17 cellular contexts compared by ENCODE assay signal in the genomic region with DNA sequence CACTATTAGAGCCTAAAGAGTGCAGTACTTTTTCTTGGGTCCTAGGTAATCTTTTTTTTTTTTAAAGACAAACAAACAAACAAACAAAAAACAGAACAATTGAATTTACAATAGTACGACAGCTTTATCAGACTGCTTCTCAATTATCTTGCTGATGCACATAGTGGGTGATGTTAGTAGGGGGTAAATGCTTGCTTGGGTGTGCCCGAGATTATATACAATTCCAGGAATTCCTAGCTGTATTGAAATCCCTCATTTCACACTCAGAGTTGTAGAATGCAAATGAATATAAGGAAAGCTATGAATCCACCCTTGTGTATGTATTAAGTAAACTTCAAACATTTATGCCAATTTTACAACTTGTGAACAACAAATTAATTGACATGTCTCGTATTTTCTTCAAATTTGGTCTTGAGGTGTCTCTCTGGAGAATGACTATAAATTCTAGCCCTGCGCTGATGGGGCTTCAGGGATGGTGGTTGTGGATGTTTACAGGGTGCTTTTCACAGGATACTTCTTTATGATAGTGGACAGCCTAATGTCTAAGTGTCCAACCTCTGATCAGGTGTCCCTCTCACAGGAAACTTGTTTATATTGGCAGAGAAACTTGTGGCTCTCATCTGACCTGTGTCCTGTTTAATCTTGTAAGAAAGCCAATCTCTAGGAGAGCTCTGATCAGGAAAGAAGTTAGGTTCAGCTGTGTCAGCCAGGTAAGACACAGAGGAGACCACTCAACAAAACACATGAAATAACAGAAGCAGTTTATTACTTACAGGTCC.
A peak's percentile ranks its signal among the peaks of the same experiment; 100 is the strongest.
DNase-seq lines count a peak whose midpoint lies in the region; ATAC-seq, FAIRE-seq and TF ChIP-seq lines count a peak whose summit lies in the region.
"Had no signal": no experiment of that assay in that cellular context is flagged by ENCODE, and none has a peak within 500 bp of the region (broad histone marks: within the 10 kb centered on the region; RNA-seq: fewer than 3 reads in every experiment).

No MANE protein-coding gene starts in this region.

- H3K4me3 ChIP-seq in DND-41 (ENCODE audit: low read depth in 1 of 2, low read length in 2 of 2) (0 out of 4 replicates have a peak overlapping the region, but pooled peaks of 1 of the 2 experiments have one; percentile 37), Karpas-422 (ENCODE audit: low read length) (no peak overlapping the region), H1 (ENCODE audit: extremely low read depth in 1 of 4, insufficient read depth in 2 of 4, low read depth in 3 of 4, low read length in 4 of 4) (no peak overlapping the region; a peak in 1 of 8 replicates)
- H3K4me3 ChIP-seq: HAP-1, Peyer's patch had no signal

- no peak overlapping the region for H2AK5ac ChIP-seq in H1 (ENCODE audit: low read depth, low read length)

- H3K9me3 ChIP-seq in DND-41 (ENCODE audit: insufficient read depth, low read length, severe bottlenecking) = no peaks in the 10 kb centered on the region
- no peaks in the 10 kb centered on the region for H3K9me3 ChIP-seq in Karpas-422 (ENCODE audit: low read length)
- no peaks in the 10 kb centered on the region for H3K9me3 ChIP-seq in H1 (ENCODE audit: insufficient read depth in 2 of 2, low read depth in 1 of 2, low read length in 1 of 2)
- H3K9me3 ChIP-seq: BE2C, HAP-1, Peyer's patch, SK-N-SH had no signal

- H3K4me2 ChIP-seq in DND-41 (ENCODE audit: insufficient read depth, low read length) (peak overlapping the region; percentile 59), Karpas-422 (ENCODE audit: low read depth, low read length, poor library complexity, severe bottlenecking) (peak overlapping the region; percentile 9), H1 (ENCODE audit: insufficient read depth in 1 of 2, low read depth in 2 of 2, low read length in 2 of 2) (no peak overlapping the region; a peak in 1 of 4 replicates)
- H3K4me2 ChIP-seq: SK-N-SH had no signal

- H3K36me3 ChIP-seq in DND-41 (ENCODE audit: insufficient read depth, low read length) (peaks cover 7% of the 10 kb centered on the region; the same call in 1 of the 2 replicates), Karpas-422 (ENCODE audit: insufficient read depth, low read length) (no peaks in the 10 kb centered on the region), H1 (ENCODE audit: control insufficient read depth in 2 of 4, insufficient read depth in 4 of 4, low read length in 3 of 4) (no peaks in the 10 kb centered on the region)
- H3K36me3 ChIP-seq: BE2C, HAP-1, Peyer's patch had no signal

- no peak overlapping the region for H3K4ac ChIP-seq in H1 (replicated peaks; ENCODE audit: insufficient read length, low read depth, low read length)

- H2AFZ ChIP-seq in DND-41 (ENCODE audit: low read depth, low read length) (peak overlapping the region; percentile 12; the same call in 1 of the 2 replicates), Karpas-422 (ENCODE audit: low read length) (no peak overlapping the region; the same call in 1 of the 2 replicates), H1 (ENCODE audit: low read length) (no peak overlapping the region)

- POLR2A ChIA-PET in H1 (lab: Charles Lee; ENCODE audit: partially characterized antibody) = interaction anchor here (1.5 to 3.9 kb wide), 2 partner anchors 51 to 62 kb away, joined by 3 to 16 read pairs; partner anchors contain the start of gene SLC39A10

- H3K36me3 Mint-ChIP-seq in stimulated activated memory B cell treated with anti-CD40 and anti-IgM and Interleukin-4, amounts not matched to agents 10 μg/mL and 1 μg/mL and 100 μg/mL, for 72 hours = no peaks in the 10 kb centered on the region

- TF ChIP-seq CTCF in DND-41 (IDR thresholded peaks at IDR 0.05; ENCODE audit: borderline replicate concordance, extremely low read depth, low read length, poor library complexity, severe bottlenecking) (no peak), H1 (IDR thresholded peaks at IDR 0.05; ENCODE audit: control extremely low read depth in 1 of 3, insufficient read depth in 1 of 3, low read depth in 1 of 3, low read length in 3 of 3) (no peak)

- ATAC-seq in DND-41 (ENCODE audit: insufficient read depth, low read depth) (no peak), HG02642 (IDR thresholded peaks at IDR 0.05; ENCODE audit: poor library complexity, unreplicated experiment) (no peak)
- no peak for ATAC-seq in stimulated activated memory B cell treated with anti-CD40 and anti-IgM and Interleukin-4, amounts not matched to agents 10 μg/mL and 1 μg/mL and 100 μg/mL, for 72 hours

- peaks cover 3% of the 10 kb centered on the region; the same call in 1 of the 2 replicates for H3K79me1 ChIP-seq in H1 (ENCODE audit: low read depth, low read length)

- no peak overlapping the region for H3K23ac ChIP-seq in H1 (ENCODE audit: insufficient read length)

- H2BK20ac ChIP-seq in H1 (ENCODE audit: low read length) = no peak overlapping the region

- H3K4me1 Mint-ChIP-seq in stimulated activated memory B cell treated with anti-CD40 and anti-IgM and Interleukin-4, amounts not matched to agents 10 μg/mL and 1 μg/mL and 100 μg/mL, for 72 hours = peaks cover 25% of the 10 kb centered on the region

- no peak for FAIRE-seq in H1 (lab: Jason Lieb, UNC)

- H3K9me2 ChIP-seq in Karpas-422 (replicated peaks; ENCODE audit: insufficient read depth, low read length) = no peaks in the 10 kb centered on the region
- H3K9me2 ChIP-seq: SK-N-SH had no signal

- CTCF ChIA-PET in H1 (lab: Charles Lee; ENCODE audit: partially characterized antibody) = interaction anchor here (0.7 to 2.8 kb wide), 5 partner anchors 8 to 182 kb away, joined by 3 to 9 read pairs (median 3); no protein-coding TSS in a partner anchor

- no peak for TF ChIP-seq RAD21 in H1 (IDR thresholded peaks at IDR 0.05 in 1 of 2, conservative IDR thresholded peaks at IDR 0.05 in 1 of 2; ENCODE audit: low read depth in 2 of 2, low read length in 2 of 2)

- peaks cover 3% of the 10 kb centered on the region for H3K9me3 Mint-ChIP-seq in stimulated activated memory B cell treated with anti-CD40 and anti-IgM and Interleukin-4, amounts not matched to agents 10 μg/mL and 1 μg/mL and 100 μg/mL, for 72 hours

- H3K27ac ChIP-seq in DND-41 (ENCODE audit: low read length) = peak overlapping the region; percentile 89
- H3K27ac ChIP-seq in Karpas-422 (ENCODE audit: low read length) = no peak overlapping the region
- no peak overlapping the region for H3K27ac ChIP-seq in H1 (ENCODE audit: low read depth, low read length)
- H3K27ac ChIP-seq: Peyer's patch had no signal

- H3K27me3 ChIP-seq in DND-41 (ENCODE audit: insufficient read depth, low read length, poor library complexity) = no peaks in the 10 kb centered on the region
- no peaks in the 10 kb centered on the region for H3K27me3 ChIP-seq in Karpas-422 (ENCODE audit: low read length)
- H3K27me3 ChIP-seq in H1 (replicated peaks in 1 of 4; ENCODE audit: control insufficient read depth in 3 of 4, extremely low read depth in 1 of 4, insufficient read depth in 3 of 4, low read length in 3 of 4) = no peaks in the 10 kb centered on the region
- H3K27me3 ChIP-seq: BE2C, Peyer's patch had no signal

- H3K56ac ChIP-seq in H1 (replicated peaks; ENCODE audit: insufficient read length, low read depth, low read length) = no peak overlapping the region

- peaks cover 55% of the 10 kb centered on the region for H3K4me1 ChIP-seq in DND-41 (ENCODE audit: insufficient read depth, low read length)
- H3K4me1 ChIP-seq in Karpas-422 (ENCODE audit: low read length) = peaks cover 32% of the 10 kb centered on the region
- peaks cover 0 to 15% (median 5%) of the 10 kb centered on the region in 4 experiments; a peak in 4 of 7 replicates for H3K4me1 ChIP-seq in H1 (replicated peaks in 1 of 4; ENCODE audit: control insufficient read depth in 3 of 4, insufficient read depth in 4 of 4, low read length in 3 of 4)
- H3K4me1 ChIP-seq: BE2C, HAP-1 had no signal

- H4K20me1 ChIP-seq in DND-41 (ENCODE audit: insufficient read depth, low read length) (no peaks in the 10 kb centered on the region), Karpas-422 (ENCODE audit: insufficient read depth, low read depth, low read length) (no peaks in the 10 kb centered on the region), H1 (replicated peaks in 1 of 2; ENCODE audit: control insufficient read depth in 1 of 2, insufficient read depth in 2 of 2, low read length in 2 of 2) (no peaks in the 10 kb centered on the region)

- no peak for DNase-seq in DND-41
- no peak for DNase-seq in Karpas-422
- DNase-seq in H1 (ENCODE audit: low read depth in 1 of 2, low spot score in 2 of 2) = no peak
- no peak for DNase-seq in iPS-NIHi11 (ENCODE audit: low spot score)
- no peak for DNase-seq in stimulated activated naive CD4-positive, alpha-beta T cell (lab: John Stamatoyannopoulos, UW)
- DNase-seq: BE2C; CD8-positive, alpha-beta memory T cell; NCI-H1436 treated with DMSO at 0.1 percent for 48 hours; NCI-H2081 treated with DMSO at 0.1 percent for 48 hours; NCI-H345; NCI-H69; Peyer's patch; Right ventricle myocardium superior; SK-N-SH had no signal

- no peak for TF ChIP-seq POLR2A in H1 (IDR thresholded peaks at IDR 0.05; ENCODE audit: control extremely low read depth in 1 of 2, low read depth in 2 of 2, low read length in 2 of 2)

- H2BK12ac ChIP-seq in H1 (ENCODE audit: low read depth, low read length) = peak overlapping the region; percentile 1; the same call in 1 of the 2 replicates

- 83% methylated on average over 4 of the region's 4 CpGs; no CpG with 5 or more reads in 1 of the 2 experiments for WGBS in H1 (ENCODE audit: extremely low coverage in 1 of 2, insufficient coverage in 1 of 2, insufficient read length in 1 of 2, insufficient replicate concordance in 2 of 2, low coverage in 1 of 2, low lambda C conversion rate in 2 of 2, missing lambda C conversion rate in 1 of 2), 2 experiments

- no peak overlapping the region for H3K14ac ChIP-seq in H1 (ENCODE audit: insufficient read length)

- no peak overlapping the region for H3K18ac ChIP-seq in H1 (ENCODE audit: extremely low read depth, low read length)

- H3K27me3 Mint-ChIP-seq in stimulated activated memory B cell treated with anti-CD40 and anti-IgM and Interleukin-4, amounts not matched to agents 10 μg/mL and 1 μg/mL and 100 μg/mL, for 72 hours = no peaks in the 10 kb centered on the region
- H3K27me3 Mint-ChIP-seq: CD8-positive, alpha-beta memory T cell had no signal

- H3K23me2 ChIP-seq in H1 (ENCODE audit: low read depth, low read length) = no peaks in the 10 kb centered on the region

- H4K91ac ChIP-seq in H1 (replicated peaks; ENCODE audit: insufficient read length, low read length) = no peak overlapping the region

- no peak overlapping the region for H3K4me3 Mint-ChIP-seq in stimulated activated memory B cell treated with anti-CD40 and anti-IgM and Interleukin-4, amounts not matched to agents 10 μg/mL and 1 μg/mL and 100 μg/mL, for 72 hours
- H3K4me3 Mint-ChIP-seq: CD8-positive, alpha-beta memory T cell had no signal

- no peak for TF ChIP-seq EP300 in H1 (IDR thresholded peaks at IDR 0.05; ENCODE audit: borderline replicate concordance in 1 of 2, low read depth in 2 of 2, low read length in 2 of 2)

- no peak overlapping the region for H2BK5ac ChIP-seq in H1 (ENCODE audit: low read depth, low read length)

- H3K79me2 ChIP-seq in DND-41 (ENCODE audit: insufficient read depth, low read length) (peaks cover 4% of the 10 kb centered on the region; the same call in 1 of the 2 replicates), Karpas-422 (ENCODE audit: low read length) (no peaks in the 10 kb centered on the region), H1 (ENCODE audit: control insufficient read depth in 1 of 2, insufficient read depth in 2 of 2, low read length in 2 of 2) (peaks cover 4 to 62% of the 10 kb centered on the region in 2 experiments; a peak in 3 of 4 replicates)

- peak overlapping the region; percentile 53 for H3K9ac ChIP-seq in DND-41 (ENCODE audit: low read depth, low read length)
- no peak overlapping the region for H3K9ac ChIP-seq in Karpas-422 (ENCODE audit: low read length)
- H3K9ac ChIP-seq in H1 (replicated peaks in 1 of 4; ENCODE audit: extremely low read depth in 1 of 4, low read depth in 3 of 4, low read length in 3 of 4) = no peak overlapping the region
- H3K9ac ChIP-seq: SK-N-SH had no signal

- H3K27ac Mint-ChIP-seq in stimulated activated memory B cell treated with anti-CD40 and anti-IgM and Interleukin-4, amounts not matched to agents 10 μg/mL and 1 μg/mL and 100 μg/mL, for 72 hours = peak overlapping the region; percentile 26

- no peak overlapping the region for H4K5ac ChIP-seq in H1 (ENCODE audit: insufficient read length, low read depth, low read length)

- H4K8ac ChIP-seq in H1 (ENCODE audit: extremely low read depth, insufficient read depth, low read length) = no peak overlapping the region

- H2BK15ac ChIP-seq in H1 (ENCODE audit: low read length) = no peak overlapping the region

- no peak overlapping the region for H2BK120ac ChIP-seq in H1 (replicated peaks; ENCODE audit: low read depth, low read length)

Comparison
In these comparisons a context has a peak if more than half of its experiments do, and no peak if none do; other contexts are left out.
1. H3K4me2 ChIP-seq: peak in DND-41 (single experiment) and Karpas-422 (single experiment); none in H1 (0 of 2).